8 cellular contexts compared by ENCODE assay signal in genomic region chr3:27533718-27534578, GRCh38. TPM values are rescaled to one million over a fixed set of nuclear protein-coding genes. Genes with fewer than 3 reads are reported as not detected.
A peak's percentile ranks its signal among the peaks of the same experiment; 100 is the strongest.
DNase-seq lines count a peak whose midpoint lies in the region; ATAC-seq and TF ChIP-seq lines count a peak whose summit lies in the region.

No MANE protein-coding gene starts in this region.

- no peaks in the 10 kb centered on the region for H3K27me3 ChIP-seq in foreskin keratinocyte

- ATAC-seq in GM21717 (IDR thresholded peaks at IDR 0.05; ENCODE audit: unreplicated experiment) = peak; percentile 91
- ATAC-seq in foreskin keratinocyte = peak; percentile 97
- peak; percentile 95 for ATAC-seq in omental fat pad (ENCODE audit: low FRiP score)
- no peak for ATAC-seq in HG02588 (IDR thresholded peaks at IDR 0.05; ENCODE audit: unreplicated experiment)

- H3K4me1 ChIP-seq in foreskin keratinocyte = peaks cover 28% of the 10 kb centered on the region

- intact Hi-C loops in activated T-helper 1 cell treated with anti-CD3 and anti-CD28 coated beads, Interleukin-12 subunit alpha, Interleukin-12 subunit beta, Interleukin-2, Interleukin-4 antibody, amounts not matched to agents 30 ng/mL and 10 ng/mL and 1 ng/mL, durations not matched to agents 14 hours and 24 hours and 36 hours (cut with micrococcal nuclease) = loop anchor here (1.0 to 5.0 kb wide), 4 partner anchors 43 to 97 kb away; partner anchors contain the start of gene SLC4A7

- no peaks in the 10 kb centered on the region for H3K27me3 Mint-ChIP-seq in activated T-helper 1 cell treated with anti-CD3 and anti-CD28 coated beads, Interleukin-12 subunit alpha, Interleukin-12 subunit beta, Interleukin-2, Interleukin-4 antibody, amounts not matched to agents 30 ng/mL and 10 ng/mL and 1 ng/mL, durations not matched to agents 14 hours and 24 hours and 36 hours (ENCODE audit: insufficient read depth)

- peak overlapping the region; percentile 85 for H3K27ac ChIP-seq in foreskin keratinocyte

- peak overlapping the region; percentile 46 for H3K4me3 Mint-ChIP-seq in activated T-helper 1 cell treated with anti-CD3 and anti-CD28 coated beads, Interleukin-12 subunit alpha, Interleukin-12 subunit beta, Interleukin-2, Interleukin-4 antibody, amounts not matched to agents 30 ng/mL and 10 ng/mL and 1 ng/mL, durations not matched to agents 14 hours and 24 hours and 36 hours

- H3K36me3 Mint-ChIP-seq in activated T-helper 1 cell treated with anti-CD3 and anti-CD28 coated beads, Interleukin-12 subunit alpha, Interleukin-12 subunit beta, Interleukin-2, Interleukin-4 antibody, amounts not matched to agents 30 ng/mL and 10 ng/mL and 1 ng/mL, durations not matched to agents 14 hours and 24 hours and 36 hours (ENCODE audit: low read depth) = peaks cover 7% of the 10 kb centered on the region

- TF ChIP-seq CTCF in foreskin keratinocyte (conservative IDR thresholded peaks at IDR 0.05) = peak; percentile 90
- peak in 1 of 3 donors; percentile 30 for TF ChIP-seq CTCF in omental fat pad (IDR thresholded peaks at IDR 0.05)

- H3K4me1 Mint-ChIP-seq in activated T-helper 1 cell treated with anti-CD3 and anti-CD28 coated beads, Interleukin-12 subunit alpha, Interleukin-12 subunit beta, Interleukin-2, Interleukin-4 antibody, amounts not matched to agents 30 ng/mL and 10 ng/mL and 1 ng/mL, durations not matched to agents 14 hours and 24 hours and 36 hours (ENCODE audit: low read depth) = peaks cover 31% of the 10 kb centered on the region

- peak overlapping the region; percentile 92 for H3K27ac Mint-ChIP-seq in activated T-helper 1 cell treated with anti-CD3 and anti-CD28 coated beads, Interleukin-12 subunit alpha, Interleukin-12 subunit beta, Interleukin-2, Interleukin-4 antibody, amounts not matched to agents 30 ng/mL and 10 ng/mL and 1 ng/mL, durations not matched to agents 14 hours and 24 hours and 36 hours

- H3K9me3 Mint-ChIP-seq in activated T-helper 1 cell treated with anti-CD3 and anti-CD28 coated beads, Interleukin-12 subunit alpha, Interleukin-12 subunit beta, Interleukin-2, Interleukin-4 antibody, amounts not matched to agents 30 ng/mL and 10 ng/mL and 1 ng/mL, durations not matched to agents 14 hours and 24 hours and 36 hours = no peaks in the 10 kb centered on the region

- DNase-seq in DMS53 treated with DMSO at 0.1 percent for 48 hours (lab: John Stamatoyannopoulos, UW; ENCODE audit: unreplicated experiment) = peak; percentile 52
- peak; percentile 58 for DNase-seq in MV-4-11 (lab: John Stamatoyannopoulos, UW)
- DNase-seq in activated T-helper 1 cell treated with anti-CD3 and anti-CD28 coated beads, Interleukin-12 subunit alpha, Interleukin-12 subunit beta, Interleukin-2, Interleukin-4 antibody, amounts not matched to agents 30 ng/mL and 10 ng/mL and 1 ng/mL, durations not matched to agents 14 hours and 24 hours and 36 hours (ENCODE audit: low spot score) = peak; percentile 20
- peak; percentile 100 for DNase-seq in foreskin keratinocyte
- no peak for DNase-seq in omental fat pad (ENCODE audit: low spot score)
- no peak for DNase-seq in cerebellar nuclear complex (lab: John Stamatoyannopoulos, UW)

RNA-seq across cellular contexts. Expression of gene SLC4A7, which starts 49.8 kb away (rescaled TPM):
- 65.5 and 66.7 TPM in 2 replicates for total RNA-seq in activated T-helper 1 cell treated with anti-CD3 and anti-CD28 coated beads, Interleukin-12 subunit alpha, Interleukin-12 subunit beta, Interleukin-2, Interleukin-4 antibody, amounts not matched to agents 30 ng/mL and 10 ng/mL and 1 ng/mL, durations not matched to agents 14 hours and 24 hours and 36 hours
- total RNA-seq in foreskin keratinocyte (44.1 and 45.9 TPM in 2 replicates), omental fat pad (100 to 1,000 TPM in 1 of 4 donors, 10 to 100 TPM in 3; 25.4 to 101 (median 33.9) TPM)
- 2.9 and 3.3 TPM in 2 replicates for polyA plus RNA-seq in foreskin keratinocyte

Comparison
In these comparisons a context has a peak if more than half of its experiments do, and no peak if none do; other contexts are left out.
1. DNase-seq: peak in DMS53 treated with DMSO at 0.1 percent for 48 hours (single experiment), MV-4-11 (single experiment), activated T-helper 1 cell treated with anti-CD3 and anti-CD28 coated beads, Interleukin-12 subunit alpha, Interleukin-12 subunit beta, Interleukin-2, Interleukin-4 antibody, amounts not matched to agents 30 ng/mL and 10 ng/mL and 1 ng/mL, durations not matched to agents 14 hours and 24 hours and 36 hours (single experiment) and foreskin keratinocyte (2 of 2); none in omental fat pad (single experiment) and cerebellar nuclear complex (0 of 2).